In genomic region chr19:45952691-45953505, GRCh38 we compare ENCODE assay signal across 8 cellular contexts. TPM values are rescaled to one million over a fixed set of nuclear protein-coding genes. Genes with fewer than 3 reads are reported as not detected.
DNase-seq lines count a peak whose midpoint lies in the region; ATAC-seq and TF ChIP-seq lines count a peak whose summit lies in the region.

No MANE protein-coding gene starts in this region.

- H3K79me2 ChIP-seq in MM.1S (ENCODE audit: low read length), result no peaks in the 10 kb centered on the region
- H3K79me2 ChIP-seq in osteoblast (ENCODE audit: insufficient read depth, low read length), result no peaks in the 10 kb centered on the region

- H3K9ac ChIP-seq in MM.1S (ENCODE audit: low read length), result no peak overlapping the region

- H4K20me1 ChIP-seq in MM.1S (ENCODE audit: insufficient read depth, low read length) (no peaks in the 10 kb centered on the region), osteoblast (ENCODE audit: insufficient read depth, low read length) (no peaks in the 10 kb centered on the region)

- no peaks in the 10 kb centered on the region for H3K36me3 Mint-ChIP-seq in activated CD4-positive, alpha-beta memory T cell treated with anti-CD3 and anti-CD28 coated beads, Interleukin-2, amount 10 ng/mL, durations not matched to agents 7 days and 5 days (ENCODE audit: low read depth)

- POLR2A ChIA-PET in activated CD4-positive, alpha-beta memory T cell treated with anti-CD3 and anti-CD28 coated beads, Interleukin-2, amount 10 ng/mL, durations not matched to agents 7 days and 5 days (lab: Charles Lee), result interaction anchor here (0.9 to 1.4 kb wide), 3 partner anchors 13 to 49 kb away, joined by 3 to 4 read pairs (median 3); no protein-coding TSS in a partner anchor

- H3K9me3 ChIP-seq in MM.1S (replicated peaks; ENCODE audit: insufficient read depth, low read length) (no peaks in the 10 kb centered on the region), osteoblast (ENCODE audit: low read depth, low read length) (no peaks in the 10 kb centered on the region)

- CTCF ChIA-PET in activated CD4-positive, alpha-beta memory T cell treated with anti-CD3 and anti-CD28 coated beads, Interleukin-2, amount 10 ng/mL, durations not matched to agents 7 days and 5 days (lab: Charles Lee), result interaction anchor here (0.9 to 1.2 kb wide), 3 partner anchors 9 to 90 kb away, joined by 3 read pairs; partner anchors contain the start of gene SYMPK

- H2AFZ ChIP-seq in MM.1S (ENCODE audit: low read length) (peak overlapping the region; percentile 98), osteoblast (ENCODE audit: low read length) (peak overlapping the region; percentile 29)

- H3K9me2 ChIP-seq in MM.1S (replicated peaks; ENCODE audit: insufficient read depth, low read length), result no peaks in the 10 kb centered on the region

- peaks cover 68% of the 10 kb centered on the region for H3K27me3 ChIP-seq in MM.1S (replicated peaks; ENCODE audit: insufficient read depth, low read length)
- no peaks in the 10 kb centered on the region for H3K27me3 ChIP-seq in osteoblast (ENCODE audit: insufficient read depth, low read length)

- no peak overlapping the region for H3K27ac Mint-ChIP-seq in activated CD4-positive, alpha-beta memory T cell treated with anti-CD3 and anti-CD28 coated beads, Interleukin-2, amount 10 ng/mL, durations not matched to agents 7 days and 5 days

- peaks cover 33% of the 10 kb centered on the region for H3K4me1 Mint-ChIP-seq in activated CD4-positive, alpha-beta memory T cell treated with anti-CD3 and anti-CD28 coated beads, Interleukin-2, amount 10 ng/mL, durations not matched to agents 7 days and 5 days

- peak overlapping the region; percentile 66 for H3K4me3 Mint-ChIP-seq in activated CD4-positive, alpha-beta memory T cell treated with anti-CD3 and anti-CD28 coated beads, Interleukin-2, amount 10 ng/mL, durations not matched to agents 7 days and 5 days

- H3K36me3 ChIP-seq in MM.1S (replicated peaks; ENCODE audit: insufficient read depth, low read length), result no peaks in the 10 kb centered on the region
- no peaks in the 10 kb centered on the region for H3K36me3 ChIP-seq in osteoblast (ENCODE audit: insufficient read depth, low read length)

- peak; percentile 86 for DNase-seq in DMS153 (lab: John Stamatoyannopoulos, UW)
- peak; percentile 17 for DNase-seq in MM.1S
- peak; percentile 58 for DNase-seq in activated CD4-positive, alpha-beta memory T cell treated with anti-CD3 and anti-CD28 coated beads, Interleukin-2, amount 10 ng/mL, durations not matched to agents 7 days and 5 days
- peak; percentile 16 for DNase-seq in fibroblast of gingiva (ENCODE audit: low read depth)
- DNase-seq in osteoblast (ENCODE audit: insufficient read length, low spot score, missing footprints), result peak; percentile 93
- DNase-seq in NCI-H446 (lab: John Stamatoyannopoulos, UW), result no peak
- no peak for DNase-seq in DMS 273 (lab: John Stamatoyannopoulos, UW; ENCODE audit: unreplicated experiment)

- no peak for ATAC-seq in GM19035 (IDR thresholded peaks at IDR 0.05; ENCODE audit: unreplicated experiment)

- H3K9me3 Mint-ChIP-seq in activated CD4-positive, alpha-beta memory T cell treated with anti-CD3 and anti-CD28 coated beads, Interleukin-2, amount 10 ng/mL, durations not matched to agents 7 days and 5 days, result no peaks in the 10 kb centered on the region

- H3K27ac ChIP-seq in MM.1S (ENCODE audit: low read length), result no peak overlapping the region
- H3K27ac ChIP-seq in osteoblast (ENCODE audit: low read depth, low read length), result no peak overlapping the region

- H3K4me1 ChIP-seq in MM.1S (ENCODE audit: low read length) (peaks cover 7% of the 10 kb centered on the region), osteoblast (ENCODE audit: insufficient read depth, low read length) (no peaks in the 10 kb centered on the region)

- H3K4me3 ChIP-seq in MM.1S (ENCODE audit: low read length), result peak overlapping the region; percentile 66
- H3K4me3 ChIP-seq in osteoblast (ENCODE audit: insufficient read depth, low read length), result no peak overlapping the region

- TF ChIP-seq CTCF in MM.1S (IDR thresholded peaks at IDR 0.05; ENCODE audit: low read length), result no peak
- TF ChIP-seq CTCF in osteoblast (IDR thresholded peaks at IDR 0.05; ENCODE audit: extremely low read depth, low read depth, low read length), result no peak

- H3K4me2 ChIP-seq in MM.1S (ENCODE audit: low read depth, low read length) (peak overlapping the region; percentile 76), osteoblast (ENCODE audit: insufficient read depth, low read length) (no peak overlapping the region)

- peaks cover 19% of the 10 kb centered on the region for H3K27me3 Mint-ChIP-seq in activated CD4-positive, alpha-beta memory T cell treated with anti-CD3 and anti-CD28 coated beads, Interleukin-2, amount 10 ng/mL, durations not matched to agents 7 days and 5 days

- H3F3A ChIP-seq in MM.1S (ENCODE audit: insufficient read depth, low read length), result no peaks in the 10 kb centered on the region

RNA-seq across cellular contexts. Expression of gene NOVA2, which starts 20.8 kb away (rescaled TPM):
- total RNA-seq in activated CD4-positive, alpha-beta memory T cell treated with anti-CD3 and anti-CD28 coated beads, Interleukin-2, amount 10 ng/mL, durations not matched to agents 7 days and 5 days, result under 1 TPM; 0.15 to 0.30 TPM
- not detected in 2 replicates for total RNA-seq in osteoblast

RNA-seq across cellular contexts. Expression of gene NANOS2, which starts 38.3 kb away (rescaled TPM):
- total RNA-seq in activated CD4-positive, alpha-beta memory T cell treated with anti-CD3 and anti-CD28 coated beads, Interleukin-2, amount 10 ng/mL, durations not matched to agents 7 days and 5 days, result not detected
- not detected in 2 replicates for total RNA-seq in osteoblast

RNA-seq across cellular contexts. Expression of gene CCDC61, which starts 42.4 kb away (rescaled TPM):
- 10 to 100 TPM; 24.3 to 24.7 TPM for total RNA-seq in activated CD4-positive, alpha-beta memory T cell treated with anti-CD3 and anti-CD28 coated beads, Interleukin-2, amount 10 ng/mL, durations not matched to agents 7 days and 5 days
- total RNA-seq in osteoblast, result 3.6 and 5.9 TPM in 2 replicates

RNA-seq across cellular contexts. Expression of gene MYPOP, which starts 50.5 kb away (rescaled TPM):
- 10 to 100 TPM; 12.5 to 12.9 TPM for total RNA-seq in activated CD4-positive, alpha-beta memory T cell treated with anti-CD3 and anti-CD28 coated beads, Interleukin-2, amount 10 ng/mL, durations not matched to agents 7 days and 5 days
- total RNA-seq in osteoblast, result 2.1 and 3.3 TPM in 2 replicates

Comparison
In these comparisons a context has a peak if more than half of its experiments do, and no peak if none do; other contexts are left out.
1. DNase-seq: peak in DMS153 (single experiment), MM.1S (single experiment), activated CD4-positive, alpha-beta memory T cell treated with anti-CD3 and anti-CD28 coated beads, Interleukin-2, amount 10 ng/mL, durations not matched to agents 7 days and 5 days (single experiment), fibroblast of gingiva (single experiment) and osteoblast (single experiment); none in NCI-H446 (0 of 2) and DMS 273 (single experiment).